Comparison of ENCODE assay signal across 1 cellular context in the genomic region with DNA sequence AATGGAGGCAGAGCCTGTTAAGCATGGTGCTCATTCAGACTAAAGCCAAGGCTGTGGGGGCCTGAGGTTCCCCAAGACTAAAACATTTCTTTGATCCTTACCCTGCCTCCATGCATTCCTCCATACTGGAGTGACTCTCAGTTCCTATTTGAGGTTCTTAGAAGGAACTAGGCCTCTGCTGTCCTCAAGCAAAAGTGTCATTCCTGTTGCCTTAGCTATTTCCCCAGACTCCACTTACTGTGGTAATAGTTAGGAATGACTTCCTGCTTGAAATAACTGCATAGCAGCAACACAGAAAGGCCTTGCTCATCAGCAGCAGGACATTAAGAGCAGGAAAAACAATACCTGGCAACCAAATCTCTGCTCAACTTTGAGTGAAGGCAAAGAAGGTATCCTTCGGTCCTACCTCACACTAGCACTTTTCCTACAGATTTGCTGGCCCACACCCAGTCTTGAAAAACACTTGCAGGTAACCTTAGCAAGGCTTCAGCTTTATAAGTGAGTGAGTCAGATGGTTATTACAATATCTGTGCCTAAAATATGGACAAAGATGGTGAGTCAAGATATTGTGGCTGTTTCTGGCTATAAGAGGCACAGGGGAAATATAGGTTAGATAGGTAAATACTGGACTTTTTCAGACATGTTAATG.
TF ChIP-seq lines count a peak whose summit lies in the region.

No MANE protein-coding gene starts in this region.

TF ChIP-seq in HepG2, 621 proteins besides CTCF, POLR2A, EP300 and RAD21:
- TF ChIP-seq POLR2AphosphoS5 (IDR thresholded peaks at IDR 0.05; ENCODE audit: low read depth, low read length) (0 out of 2 replicates have a peak, but pooled peaks have one; percentile 2), ZNF761 (CRISPR knock-in tag; conservative IDR thresholded peaks at IDR 0.05) (no peak)
TF ChIP-seq in HepG2: peak in this region for 1.
